In the genomic region with DNA sequence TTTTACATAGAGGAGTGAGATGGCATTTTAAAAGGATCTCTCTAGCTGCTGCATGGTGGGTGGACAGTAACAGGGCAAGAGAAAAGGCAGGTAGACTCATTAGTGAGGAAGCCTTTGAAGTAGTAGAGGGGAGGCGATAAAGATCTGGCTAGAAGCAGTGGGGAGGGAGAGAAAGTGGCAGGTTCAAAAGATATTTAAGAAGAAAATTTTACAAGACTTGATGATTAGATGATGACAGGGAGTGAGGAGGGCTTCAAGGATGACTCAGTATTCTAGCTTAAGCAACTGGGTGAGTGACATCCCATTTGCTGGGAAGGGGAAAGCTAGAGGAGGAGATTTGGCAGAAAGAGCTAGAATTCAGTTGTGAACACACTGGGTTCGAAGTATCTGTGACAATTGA, we compare ENCODE assay signal across 1 cellular context.
TF ChIP-seq lines count a peak whose summit lies in the region.

No MANE protein-coding gene starts in this region.

TF ChIP-seq in K562, 482 proteins besides CTCF, POLR2A, EP300 and RAD21 (continued from another document and continues in another):
- TF ChIP-seq, protein P1, sequence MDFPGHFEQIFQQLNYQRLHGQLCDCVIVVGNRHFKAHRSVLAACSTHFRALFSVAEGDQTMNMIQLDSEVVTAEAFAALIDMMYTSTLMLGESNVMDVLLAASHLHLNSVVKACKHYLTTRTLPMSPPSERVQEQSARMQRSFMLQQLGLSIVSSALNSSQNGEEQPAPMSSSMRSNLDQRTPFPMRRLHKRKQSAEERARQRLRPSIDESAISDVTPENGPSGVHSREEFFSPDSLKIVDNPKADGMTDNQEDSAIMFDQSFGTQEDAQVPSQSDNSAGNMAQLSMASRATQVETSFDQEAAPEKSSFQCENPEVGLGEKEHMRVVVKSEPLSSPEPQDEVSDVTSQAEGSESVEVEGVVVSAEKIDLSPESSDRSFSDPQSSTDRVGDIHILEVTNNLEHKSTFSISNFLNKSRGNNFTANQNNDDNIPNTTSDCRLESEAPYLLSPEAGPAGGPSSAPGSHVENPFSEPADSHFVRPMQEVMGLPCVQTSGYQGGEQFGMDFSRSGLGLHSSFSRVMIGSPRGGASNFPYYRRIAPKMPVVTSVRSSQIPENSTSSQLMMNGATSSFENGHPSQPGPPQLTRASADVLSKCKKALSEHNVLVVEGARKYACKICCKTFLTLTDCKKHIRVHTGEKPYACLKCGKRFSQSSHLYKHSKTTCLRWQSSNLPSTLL (IDR thresholded peaks at IDR 0.05) = no peak
- no peak for TF ChIP-seq ZSCAN32 (CRISPR knock-in tag; IDR thresholded peaks at IDR 0.05)
- TF ChIP-seq ZNF311 (CRISPR knock-in tag; IDR thresholded peaks at IDR 0.05) = no peak
- TF ChIP-seq SREBF2 (CRISPR knock-in tag; IDR thresholded peaks at IDR 0.05) = no peak
- no peak for TF ChIP-seq L3MBTL2 (IDR thresholded peaks at IDR 0.05)
- TF ChIP-seq ERF (CRISPR knock-in tag; IDR thresholded peaks at IDR 0.05) = no peak
- TF ChIP-seq, protein P2, sequence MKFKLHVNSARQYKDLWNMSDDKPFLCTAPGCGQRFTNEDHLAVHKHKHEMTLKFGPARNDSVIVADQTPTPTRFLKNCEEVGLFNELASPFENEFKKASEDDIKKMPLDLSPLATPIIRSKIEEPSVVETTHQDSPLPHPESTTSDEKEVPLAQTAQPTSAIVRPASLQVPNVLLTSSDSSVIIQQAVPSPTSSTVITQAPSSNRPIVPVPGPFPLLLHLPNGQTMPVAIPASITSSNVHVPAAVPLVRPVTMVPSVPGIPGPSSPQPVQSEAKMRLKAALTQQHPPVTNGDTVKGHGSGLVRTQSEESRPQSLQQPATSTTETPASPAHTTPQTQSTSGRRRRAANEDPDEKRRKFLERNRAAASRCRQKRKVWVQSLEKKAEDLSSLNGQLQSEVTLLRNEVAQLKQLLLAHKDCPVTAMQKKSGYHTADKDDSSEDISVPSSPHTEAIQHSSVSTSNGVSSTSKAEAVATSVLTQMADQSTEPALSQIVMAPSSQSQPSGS (CRISPR knock-in tag; IDR thresholded peaks at IDR 0.05) = no peak
- TF ChIP-seq, protein P3, sequence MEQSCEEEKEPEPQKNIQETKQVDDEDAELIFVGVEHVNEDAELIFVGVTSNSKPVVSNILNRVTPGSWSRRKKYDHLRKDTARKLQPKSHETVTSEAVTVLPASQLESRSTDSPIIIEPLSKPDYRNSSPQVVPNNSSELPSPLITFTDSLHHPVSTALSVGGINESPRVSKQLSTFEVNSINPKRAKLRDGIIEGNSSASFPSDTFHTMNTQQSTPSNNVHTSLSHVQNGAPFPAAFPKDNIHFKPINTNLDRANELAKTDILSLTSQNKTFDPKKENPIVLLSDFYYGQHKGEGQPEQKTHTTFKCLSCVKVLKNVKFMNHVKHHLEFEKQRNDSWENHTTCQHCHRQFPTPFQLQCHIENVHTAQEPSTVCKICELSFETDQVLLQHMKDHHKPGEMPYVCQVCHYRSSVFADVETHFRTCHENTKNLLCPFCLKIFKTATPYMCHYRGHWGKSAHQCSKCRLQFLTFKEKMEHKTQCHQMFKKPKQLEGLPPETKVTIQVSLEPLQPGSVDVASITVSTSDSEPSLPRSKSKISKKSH (CRISPR knock-in tag; IDR thresholded peaks at IDR 0.05) = no peak
- TF ChIP-seq RBFOX2 (IDR thresholded peaks at IDR 0.05; ENCODE audit: low read depth, low read length) = no peak
- TF ChIP-seq ZNF561 (CRISPR knock-in tag; conservative IDR thresholded peaks at IDR 0.05) = no peak
- TF ChIP-seq ZNF583 (CRISPR knock-in tag; IDR thresholded peaks at IDR 0.05) = peak; percentile 89
- TF ChIP-seq, protein P4, sequence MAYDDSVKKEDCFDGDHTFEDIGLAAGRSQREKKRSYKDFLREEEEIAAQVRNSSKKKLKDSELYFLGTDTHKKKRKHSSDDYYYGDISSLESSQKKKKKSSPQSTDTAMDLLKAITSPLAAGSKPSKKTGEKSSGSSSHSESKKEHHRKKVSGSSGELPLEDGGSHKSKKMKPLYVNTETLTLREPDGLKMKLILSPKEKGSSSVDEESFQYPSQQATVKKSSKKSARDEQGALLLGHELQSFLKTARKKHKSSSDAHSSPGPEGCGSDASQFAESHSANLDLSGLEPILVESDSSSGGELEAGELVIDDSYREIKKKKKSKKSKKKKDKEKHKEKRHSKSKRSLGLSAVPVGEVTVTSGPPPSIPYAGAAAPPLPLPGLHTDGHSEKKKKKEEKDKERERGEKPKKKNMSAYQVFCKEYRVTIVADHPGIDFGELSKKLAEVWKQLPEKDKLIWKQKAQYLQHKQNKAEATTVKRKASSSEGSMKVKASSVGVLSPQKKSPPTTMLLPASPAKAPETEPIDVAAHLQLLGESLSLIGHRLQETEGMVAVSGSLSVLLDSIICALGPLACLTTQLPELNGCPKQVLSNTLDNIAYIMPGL (CRISPR knock-in tag; IDR thresholded peaks at IDR 0.05) = no peak
- no peak for TF ChIP-seq DACH1 (IDR thresholded peaks at IDR 0.05; ENCODE audit: partially characterized antibody)
- TF ChIP-seq LEF1 (IDR thresholded peaks at IDR 0.05) = peak; percentile 70
- TF ChIP-seq CBX5 (IDR thresholded peaks at IDR 0.05; ENCODE audit: borderline replicate concordance, low read depth) = no peak
- no peak for TF ChIP-seq RFX5 (IDR thresholded peaks at IDR 0.05; ENCODE audit: low read depth, low read length)
- TF ChIP-seq, protein P5, sequence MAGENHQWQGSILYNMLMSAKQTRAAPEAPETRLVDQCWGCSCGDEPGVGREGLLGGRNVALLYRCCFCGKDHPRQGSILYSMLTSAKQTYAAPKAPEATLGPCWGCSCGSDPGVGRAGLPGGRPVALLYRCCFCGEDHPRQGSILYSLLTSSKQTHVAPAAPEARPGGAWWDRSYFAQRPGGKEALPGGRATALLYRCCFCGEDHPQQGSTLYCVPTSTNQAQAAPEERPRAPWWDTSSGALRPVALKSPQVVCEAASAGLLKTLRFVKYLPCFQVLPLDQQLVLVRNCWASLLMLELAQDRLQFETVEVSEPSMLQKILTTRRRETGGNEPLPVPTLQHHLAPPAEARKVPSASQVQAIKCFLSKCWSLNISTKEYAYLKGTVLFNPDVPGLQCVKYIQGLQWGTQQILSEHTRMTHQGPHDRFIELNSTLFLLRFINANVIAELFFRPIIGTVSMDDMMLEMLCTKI (IDR thresholded peaks at IDR 0.05; ENCODE audit: partially characterized antibody) = no peak
- no peak for TF ChIP-seq STAT5A (IDR thresholded peaks at IDR 0.05; ENCODE audit: borderline replicate concordance, low read length)
- TF ChIP-seq ZNF324 (CRISPR knock-in tag; IDR thresholded peaks at IDR 0.05) = no peak
- no peak for TF ChIP-seq POLR2G (IDR thresholded peaks at IDR 0.05; ENCODE audit: low read depth, low read length)
- no peak for TF ChIP-seq HNRNPK (IDR thresholded peaks at IDR 0.05; ENCODE audit: low read depth, low read length, poor library complexity, severe bottlenecking)
- 0 out of 2 replicates have a peak, but pooled peaks have one; percentile 24 for TF ChIP-seq ZNF143 (CRISPR knock-in tag; IDR thresholded peaks at IDR 0.05)
- TF ChIP-seq CBFB (CRISPR knock-in tag; IDR thresholded peaks at IDR 0.05) = no peak
- TF ChIP-seq, protein P6, sequence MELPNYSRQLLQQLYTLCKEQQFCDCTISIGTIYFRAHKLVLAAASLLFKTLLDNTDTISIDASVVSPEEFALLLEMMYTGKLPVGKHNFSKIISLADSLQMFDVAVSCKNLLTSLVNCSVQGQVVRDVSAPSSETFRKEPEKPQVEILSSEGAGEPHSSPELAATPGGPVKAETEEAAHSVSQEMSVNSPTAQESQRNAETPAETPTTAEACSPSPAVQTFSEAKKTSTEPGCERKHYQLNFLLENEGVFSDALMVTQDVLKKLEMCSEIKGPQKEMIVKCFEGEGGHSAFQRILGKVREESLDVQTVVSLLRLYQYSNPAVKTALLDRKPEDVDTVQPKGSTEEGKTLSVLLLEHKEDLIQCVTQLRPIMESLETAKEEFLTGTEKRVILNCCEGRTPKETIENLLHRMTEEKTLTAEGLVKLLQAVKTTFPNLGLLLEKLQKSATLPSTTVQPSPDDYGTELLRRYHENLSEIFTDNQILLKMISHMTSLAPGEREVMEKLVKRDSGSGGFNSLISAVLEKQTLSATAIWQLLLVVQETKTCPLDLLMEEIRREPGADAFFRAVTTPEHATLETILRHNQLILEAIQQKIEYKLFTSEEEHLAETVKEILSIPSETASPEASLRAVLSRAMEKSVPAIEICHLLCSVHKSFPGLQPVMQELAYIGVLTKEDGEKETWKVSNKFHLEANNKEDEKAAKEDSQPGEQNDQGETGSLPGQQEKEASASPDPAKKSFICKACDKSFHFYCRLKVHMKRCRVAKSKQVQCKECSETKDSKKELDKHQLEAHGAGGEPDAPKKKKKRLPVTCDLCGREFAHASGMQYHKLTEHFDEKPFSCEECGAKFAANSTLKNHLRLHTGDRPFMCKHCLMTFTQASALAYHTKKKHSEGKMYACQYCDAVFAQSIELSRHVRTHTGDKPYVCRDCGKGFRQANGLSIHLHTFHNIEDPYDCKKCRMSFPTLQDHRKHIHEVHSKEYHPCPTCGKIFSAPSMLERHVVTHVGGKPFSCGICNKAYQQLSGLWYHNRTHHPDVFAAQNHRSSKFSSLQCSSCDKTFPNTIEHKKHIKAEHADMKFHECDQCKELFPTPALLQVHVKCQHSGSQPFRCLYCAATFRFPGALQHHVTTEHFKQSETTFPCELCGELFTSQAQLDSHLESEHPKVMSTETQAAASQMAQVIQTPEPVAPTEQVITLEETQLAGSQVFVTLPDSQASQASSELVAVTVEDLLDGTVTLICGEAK (IDR thresholded peaks at IDR 0.05) = no peak
- TF ChIP-seq, protein P6 (CRISPR knock-in tag; IDR thresholded peaks at IDR 0.05) = no peak
- TF ChIP-seq NFE2L1 (tag; IDR thresholded peaks at IDR 0.05; ENCODE audit: borderline replicate concordance, low read depth) = no peak
- TF ChIP-seq SMARCA4 (IDR thresholded peaks at IDR 0.05) = peak; percentile 65
- TF ChIP-seq, protein P7, sequence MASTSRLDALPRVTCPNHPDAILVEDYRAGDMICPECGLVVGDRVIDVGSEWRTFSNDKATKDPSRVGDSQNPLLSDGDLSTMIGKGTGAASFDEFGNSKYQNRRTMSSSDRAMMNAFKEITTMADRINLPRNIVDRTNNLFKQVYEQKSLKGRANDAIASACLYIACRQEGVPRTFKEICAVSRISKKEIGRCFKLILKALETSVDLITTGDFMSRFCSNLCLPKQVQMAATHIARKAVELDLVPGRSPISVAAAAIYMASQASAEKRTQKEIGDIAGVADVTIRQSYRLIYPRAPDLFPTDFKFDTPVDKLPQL (IDR thresholded peaks at IDR 0.05; ENCODE audit: extremely low read depth, insufficient read length) = no peak
- TF ChIP-seq MXI1 (IDR thresholded peaks at IDR 0.05; ENCODE audit: low read depth, low read length) = no peak
- no peak for TF ChIP-seq ZZZ3 (IDR thresholded peaks at IDR 0.05)
- TF ChIP-seq, protein P8, sequence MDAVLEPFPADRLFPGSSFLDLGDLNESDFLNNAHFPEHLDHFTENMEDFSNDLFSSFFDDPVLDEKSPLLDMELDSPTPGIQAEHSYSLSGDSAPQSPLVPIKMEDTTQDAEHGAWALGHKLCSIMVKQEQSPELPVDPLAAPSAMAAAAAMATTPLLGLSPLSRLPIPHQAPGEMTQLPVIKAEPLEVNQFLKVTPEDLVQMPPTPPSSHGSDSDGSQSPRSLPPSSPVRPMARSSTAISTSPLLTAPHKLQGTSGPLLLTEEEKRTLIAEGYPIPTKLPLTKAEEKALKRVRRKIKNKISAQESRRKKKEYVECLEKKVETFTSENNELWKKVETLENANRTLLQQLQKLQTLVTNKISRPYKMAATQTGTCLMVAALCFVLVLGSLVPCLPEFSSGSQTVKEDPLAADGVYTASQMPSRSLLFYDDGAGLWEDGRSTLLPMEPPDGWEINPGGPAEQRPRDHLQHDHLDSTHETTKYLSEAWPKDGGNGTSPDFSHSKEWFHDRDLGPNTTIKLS (IDR thresholded peaks at IDR 0.05; ENCODE audit: borderline replicate concordance, low read depth) = no peak
- TF ChIP-seq ZBTB8A (IDR thresholded peaks at IDR 0.05; ENCODE audit: partially characterized antibody) = no peak
- TF ChIP-seq SIRT6 (IDR thresholded peaks at IDR 0.05; ENCODE audit: low read depth, low read length) = no peak
- TF ChIP-seq EHMT2 (IDR thresholded peaks at IDR 0.05) = no peak
- TF ChIP-seq DIDO1 (tag; IDR thresholded peaks at IDR 0.05; ENCODE audit: low read depth) = no peak
- TF ChIP-seq JUND (IDR thresholded peaks at IDR 0.05; ENCODE audit: borderline replicate concordance, low read depth, low read length) = peak; percentile 64; the same call in 1 of the 2 replicates
- no peak; the same call in 2 of the 3 replicates for TF ChIP-seq JUND (tag; IDR thresholded peaks at IDR 0.05; ENCODE audit: borderline replicate concordance, low read depth, low read length)
- TF ChIP-seq CEBPG (CRISPR knock-in tag; IDR thresholded peaks at IDR 0.05) = 0 out of 2 replicates have a peak, but pooled peaks have one; percentile 13
- peak in 1 of 2 experiments; percentile 55; a peak in 1 of 4 replicates for TF ChIP-seq CEBPG (tag; conservative IDR thresholded peaks at IDR 0.05 in 1 of 2, IDR thresholded peaks at IDR 0.05 in 1 of 2)
- no peak for TF ChIP-seq ZNF121 (CRISPR knock-in tag; conservative IDR thresholded peaks at IDR 0.05)
